ENCODE assay signal across 23 cellular contexts in genomic region chr6:75605635-75606034, GRCh38. TPM values are rescaled to one million over a fixed set of nuclear protein-coding genes. Genes with fewer than 3 reads are reported as not detected.
DNase-seq lines count a peak whose midpoint lies in the region; ATAC-seq and TF ChIP-seq lines count a peak whose summit lies in the region.
"Had no signal": no experiment of that assay in that cellular context is flagged by ENCODE, and none has a peak within 500 bp of the region (broad histone marks: within the 10 kb centered on the region; RNA-seq: fewer than 3 reads in every experiment).

No MANE protein-coding gene starts in this region.

- CTCF ChIA-PET in CD8-positive, alpha-beta memory T cell (lab: Charles Lee) = no interaction called here
- CTCF ChIA-PET in MCF 10A (lab: Yijun Ruan, JAX) = no interaction called here

- H3K9me3 Mint-ChIP-seq in CD8-positive, alpha-beta memory T cell = no peaks in the 10 kb centered on the region
- H3K9me3 Mint-ChIP-seq in IgD-negative memory B cell = no peaks in the 10 kb centered on the region
- no peaks in the 10 kb centered on the region for H3K9me3 Mint-ChIP-seq in central memory CD8-positive, alpha-beta T cell
- H3K9me3 Mint-ChIP-seq in neural crest cell = no peaks in the 10 kb centered on the region
- no peaks in the 10 kb centered on the region for H3K9me3 Mint-ChIP-seq in MCF 10A (ENCODE audit: unreplicated experiment)
- H3K9me3 Mint-ChIP-seq: activated naive CD4-positive, alpha-beta T cell treated with anti-CD3 and anti-CD28 coated beads, Interleukin-2, amount 50 U/mL, for 72 hours; T-helper 1 cell treated with Interleukin-12 subunit alpha and Interleukin-12 subunit beta and Interleukin-4 antibody, amounts not matched to agents 30 μg/mL and 1 μg/mL, for 36 hours had no signal

- no peaks in the 10 kb centered on the region for H3K9me3 ChIP-seq in CD8-positive, alpha-beta memory T cell (ENCODE audit: low read length)
- H3K9me3 ChIP-seq in MM.1S (replicated peaks; ENCODE audit: insufficient read depth, low read length) = no peaks in the 10 kb centered on the region
- H3K9me3 ChIP-seq: SJSA1, spleen, stomach had no signal

- no peak overlapping the region for H2AFZ ChIP-seq in MM.1S (ENCODE audit: low read length)

- H3K9ac ChIP-seq in MM.1S (ENCODE audit: low read length) = no peak overlapping the region

- H3K36me3 Mint-ChIP-seq in CD8-positive, alpha-beta memory T cell = peaks cover 0 to 17% (median 0%) of the 10 kb centered on the region in 3 donors
- H3K36me3 Mint-ChIP-seq in IgD-negative memory B cell (peaks cover 3% of the 10 kb centered on the region), neural crest cell (ENCODE audit: low read depth) (peaks cover 4% of the 10 kb centered on the region), MCF 10A (ENCODE audit: insufficient read depth, unreplicated experiment) (peaks cover 7% of the 10 kb centered on the region)
- H3K36me3 Mint-ChIP-seq in central memory CD8-positive, alpha-beta T cell (ENCODE audit: insufficient read depth) = peaks cover 22% of the 10 kb centered on the region

- peak overlapping the region in 6 of 8 donors; percentile 19 to 93 (median 44) for H3K27ac Mint-ChIP-seq in CD8-positive, alpha-beta memory T cell
- H3K27ac Mint-ChIP-seq in IgD-negative memory B cell = peak overlapping the region in 2 of 3 donors; percentile 34 to 83
- H3K27ac Mint-ChIP-seq in central memory CD8-positive, alpha-beta T cell (ENCODE audit: low read depth) = peak overlapping the region; percentile 35
- H3K27ac Mint-ChIP-seq in neural crest cell (ENCODE audit: unreplicated experiment) = no peak overlapping the region
- H3K27ac Mint-ChIP-seq in MCF 10A (ENCODE audit: low read depth, unreplicated experiment) = no peak overlapping the region
- H3K27ac Mint-ChIP-seq: activated naive CD4-positive, alpha-beta T cell treated with anti-CD3 and anti-CD28 coated beads, Interleukin-2, amount 50 U/mL, for 72 hours; T-helper 1 cell treated with Interleukin-12 subunit alpha and Interleukin-12 subunit beta and Interleukin-4 antibody, amounts not matched to agents 30 μg/mL and 1 μg/mL, for 36 hours had no signal

- TF ChIP-seq CTCF in neural crest cell (conservative IDR thresholded peaks at IDR 0.05) (no peak), MM.1S (IDR thresholded peaks at IDR 0.05; ENCODE audit: low read length) (no peak), MCF 10A (IDR thresholded peaks at IDR 0.05; ENCODE audit: unreplicated experiment) (no peak)

- intact Hi-C loops in MCF 10A (cut with micrococcal nuclease) = no loop called here

- 0 out of 2 replicates have a peak, but pooled peaks cover 11% of the 10 kb centered on the region for H3F3A ChIP-seq in MM.1S (ENCODE audit: insufficient read depth, low read length)

- ATAC-seq in central memory CD8-positive, alpha-beta T cell (replicated peaks; ENCODE audit: extremely low read depth, poor library complexity, severe bottlenecking) = no peak
- ATAC-seq: activated naive CD4-positive, alpha-beta T cell treated with anti-CD3 and anti-CD28 coated beads, Interleukin-2, amount 50 U/mL, for 72 hours; left colon had no signal

- no peaks in the 10 kb centered on the region for H3K27me3 Mint-ChIP-seq in CD8-positive, alpha-beta memory T cell
- H3K27me3 Mint-ChIP-seq in IgD-negative memory B cell (no peaks in the 10 kb centered on the region), neural crest cell (ENCODE audit: low read depth) (no peaks in the 10 kb centered on the region), MCF 10A (ENCODE audit: insufficient read depth, unreplicated experiment) (no peaks in the 10 kb centered on the region)
- no peaks in the 10 kb centered on the region for H3K27me3 Mint-ChIP-seq in central memory CD8-positive, alpha-beta T cell

- H3K9me2 ChIP-seq in MM.1S (replicated peaks; ENCODE audit: insufficient read depth, low read length) = no peaks in the 10 kb centered on the region

- no peak overlapping the region for H3K27ac ChIP-seq in CD8-positive, alpha-beta memory T cell (ENCODE audit: low read depth, low read length)
- no peak overlapping the region for H3K27ac ChIP-seq in MM.1S (ENCODE audit: low read length)
- H3K27ac ChIP-seq: brain microvascular endothelial cell, SJSA1, stomach had no signal

- H3K27me3 ChIP-seq in CD8-positive, alpha-beta memory T cell (ENCODE audit: insufficient read depth, low read length, poor library complexity, severe bottlenecking) = no peaks in the 10 kb centered on the region
- H3K27me3 ChIP-seq in MM.1S (replicated peaks; ENCODE audit: insufficient read depth, low read length) = no peaks in the 10 kb centered on the region
- H3K27me3 ChIP-seq: brain microvascular endothelial cell, SJSA1, spleen, stomach had no signal

- H3K4me1 ChIP-seq in CD8-positive, alpha-beta memory T cell (ENCODE audit: insufficient read depth, low read length) = peaks cover 78% of the 10 kb centered on the region
- peaks cover 17% of the 10 kb centered on the region; the same call in 1 of the 2 replicates for H3K4me1 ChIP-seq in MM.1S (ENCODE audit: low read length)

- H3K4me1 Mint-ChIP-seq in CD8-positive, alpha-beta memory T cell = peaks cover 78 to 90% (median 87%) of the 10 kb centered on the region in 3 donors
- peaks cover 56 to 77% (median 69%) of the 10 kb centered on the region in 3 donors for H3K4me1 Mint-ChIP-seq in IgD-negative memory B cell
- peaks cover 65% of the 10 kb centered on the region for H3K4me1 Mint-ChIP-seq in central memory CD8-positive, alpha-beta T cell
- H3K4me1 Mint-ChIP-seq in neural crest cell = peaks cover 55% of the 10 kb centered on the region
- H3K4me1 Mint-ChIP-seq in MCF 10A (ENCODE audit: insufficient read depth, unreplicated experiment) = peaks cover 47% of the 10 kb centered on the region

- H3K4me2 ChIP-seq in MM.1S (ENCODE audit: low read depth, low read length) = no peak overlapping the region

- no peaks in the 10 kb centered on the region for H3K36me3 ChIP-seq in CD8-positive, alpha-beta memory T cell (ENCODE audit: insufficient read depth, low read length)
- H3K36me3 ChIP-seq in MM.1S (replicated peaks; ENCODE audit: insufficient read depth, low read length) = no peaks in the 10 kb centered on the region
- H3K36me3 ChIP-seq: brain microvascular endothelial cell, spleen, stomach had no signal

- no TSS peak for BruUV-seq in MCF 10A (replicated peaks; lab: Mats Ljungman, UMichigan)

- H3K4me3 ChIP-seq in CD8-positive, alpha-beta memory T cell (ENCODE audit: low read length) = no peak overlapping the region
- H3K4me3 ChIP-seq in MM.1S (ENCODE audit: low read length) = no peak overlapping the region
- H3K4me3 ChIP-seq: SJSA1, spleen, stomach had no signal

- peaks cover 96% of the 10 kb centered on the region for H3K79me2 ChIP-seq in MM.1S (ENCODE audit: low read length)

- DNase-seq in CD8-positive, alpha-beta memory T cell = no peak
- no peak for DNase-seq in central memory CD8-positive, alpha-beta T cell (ENCODE audit: low spot score in 2 of 2)
- DNase-seq in neural crest cell (ENCODE audit: low read depth, low spot score) (no peak), MM.1S (no peak), MCF 10A (ENCODE audit: unreplicated experiment) (no peak), NOMO-1 treated with dmso at 0.1 percent for 144 hours (lab: John Stamatoyannopoulos, UW; ENCODE audit: unreplicated experiment) (no peak)
- no peak for DNase-seq in activated effector memory CD4-positive, alpha-beta T cell treated with anti-CD3 and anti-CD28 coated beads, Interleukin-2, amount 50 U/mL, for 16 hours
- DNase-seq: activated CD8-positive, alpha-beta memory T cell treated with anti-CD3 and anti-CD28 coated beads, Interleukin-2, amount 50 U/mL, for 48 hours; AML-193; brain microvascular endothelial cell; cortex of kidney; head of caudate nucleus; left colon; NCI-H146; NCI-H748 treated with DMSO at 0.1 percent for 48 hours; nucleus accumbens; spleen; stimulated activated CD4-positive, alpha-beta T cell treated with anti-CD3 and anti-CD28 coated beads, Interleukin-4, amount 100 ng/mL, for 24 hours; stomach had no signal

- POLR2A ChIA-PET in CD8-positive, alpha-beta memory T cell (lab: Charles Lee) = no interaction called here
- POLR2A ChIA-PET in MCF 10A (lab: Yijun Ruan, JAX) = no interaction called here

- peak overlapping the region; percentile 1 to 46 (median 13) for H3K4me3 Mint-ChIP-seq in CD8-positive, alpha-beta memory T cell
- H3K4me3 Mint-ChIP-seq in IgD-negative memory B cell (peak overlapping the region in 2 of 4 donors; percentile 25 to 34), neural crest cell (peak overlapping the region; percentile 8), MCF 10A (ENCODE audit: unreplicated experiment) (no peak overlapping the region)
- H3K4me3 Mint-ChIP-seq in central memory CD8-positive, alpha-beta T cell = peak overlapping the region; percentile 3
- H3K4me3 Mint-ChIP-seq: T-helper 1 cell treated with Interleukin-12 subunit alpha and Interleukin-12 subunit beta and Interleukin-4 antibody, amounts not matched to agents 30 μg/mL and 1 μg/mL, for 36 hours had no signal

- peaks cover 22% of the 10 kb centered on the region for H4K20me1 ChIP-seq in MM.1S (ENCODE audit: insufficient read depth, low read length)

RNA-seq across cellular contexts. Expression of gene SENP6, which starts 4.0 kb away (rescaled TPM):
- 10 to 100 TPM; 74.6 to 77.5 TPM for total RNA-seq in CD8-positive, alpha-beta memory T cell
- 76.1 TPM for polyA plus RNA-seq in CD8-positive, alpha-beta memory T cell
- 63.6 TPM for polyA plus RNA-seq in IgD-negative memory B cell
- total RNA-seq in neural crest cell (95.2 and 96.5 TPM in 2 replicates), MCF 10A (2022) (101 TPM in 2 replicates)

Comparison
In these comparisons a context has a peak if more than half of its experiments do, and no peak if none do; other contexts are left out.
1. H3K27ac Mint-ChIP-seq: peak in CD8-positive, alpha-beta memory T cell (6 of 8), IgD-negative memory B cell (2 of 3) and central memory CD8-positive, alpha-beta T cell (single experiment); none in neural crest cell (single experiment) and MCF 10A (single experiment).